8 cellular contexts compared by ENCODE assay signal in genomic region chr16:667780-668518, GRCh38. TPM values are rescaled to one million over a fixed set of nuclear protein-coding genes. Genes with fewer than 3 reads are reported as not detected.
DNase-seq lines count a peak whose midpoint lies in the region; ATAC-seq lines count a peak whose summit lies in the region.

Gene RHOT2 (plus strand): TSS chr16:668132. CDS start chr16:668200, 68 bp downstream.

- peak within 1 kb of the TSS; percentile 97 for H3K27ac ChIP-seq in cingulate gyrus (ENCODE audit: low read depth, low read length)

- intact Hi-C loops in left colon (cut with DNase I, micrococcal nuclease): no loop called here

- peak; percentile 66 for ATAC-seq in HG03457 (IDR thresholded peaks at IDR 0.05; ENCODE audit: unreplicated experiment)
- ATAC-seq in left colon: peak; percentile 92

- peak; percentile 82 to 83 for DNase-seq in AML-193 (lab: John Stamatoyannopoulos, UW)
- DNase-seq in GM19238 (ENCODE audit: insufficient read length, low spot score): peak; percentile 99
- DNase-seq in NCI-H524 treated with DMSO at 0.1 percent for 48 hours (lab: John Stamatoyannopoulos, UW): peak; percentile 9
- DNase-seq in activated CD4-positive, alpha-beta T cell treated with anti-CD3 and anti-CD28 coated beads for 48 hours: peak; percentile 95
- peak; percentile 90 to 96 for DNase-seq in left colon
- DNase-seq in stimulated activated CD4-positive, alpha-beta T cell treated with anti-CD3 and anti-CD28 coated beads, Interleukin-1b, Interleukin-23, amount 100 ng/mL, for 4 hours (ENCODE audit: low read depth in 2 of 2): peak; percentile 87 to 93

RNA-seq across cellular contexts. Expression of gene RHOT2, which starts in this region (rescaled TPM):
- 100 to 1,000 TPM; 118 to 158 TPM for total RNA-seq in left colon

Comparison
In these comparisons a context has a peak if more than half of its experiments do, and no peak if none do; other contexts are left out.
1. Peak in every context shown above with its lines: DNase-seq, ATAC-seq and H3K27ac ChIP-seq.
2. DNase-seq: peak in every context shown above with its lines; median percentile 99 in GM19238; 95 in activated CD4-positive, alpha-beta T cell treated with anti-CD3 and anti-CD28 coated beads for 48 hours; 93 in left colon; 90 in stimulated activated CD4-positive, alpha-beta T cell treated with anti-CD3 and anti-CD28 coated beads, Interleukin-1b, Interleukin-23, amount 100 ng/mL, for 4 hours; 82 in AML-193; 9 in NCI-H524 treated with DMSO at 0.1 percent for 48 hours.